13 cellular contexts compared by ENCODE assay signal in genomic region chr14:23360496-23360895, GRCh38. TPM values are rescaled to one million over a fixed set of nuclear protein-coding genes. Genes with fewer than 3 reads are reported as not detected.
DNase-seq lines count a peak whose midpoint lies in the region; ATAC-seq, FAIRE-seq and TF ChIP-seq lines count a peak whose summit lies in the region.
"Had no signal": no experiment of that assay in that cellular context is flagged by ENCODE, and none has a peak within 500 bp of the region (broad histone marks: within the 10 kb centered on the region; RNA-seq: fewer than 3 reads in every experiment).

No MANE protein-coding gene starts in this region.

- no peak overlapping the region for H3K4me3 ChIP-seq in right atrium auricular region
- no peak overlapping the region for H3K4me3 ChIP-seq in GM12878
- H3K4me3 ChIP-seq in tibial nerve: no peak overlapping the region

- H3K36me3 ChIP-seq in right atrium auricular region (peaks cover 4% of the 10 kb centered on the region), GM12878 (ENCODE audit: control insufficient read depth in 2 of 2, insufficient read depth in 2 of 2, low read length in 1 of 2) (no peaks in the 10 kb centered on the region), tibial nerve (peaks cover 0 to 45% (median 0%) of the 10 kb centered on the region in 3 donors)

- TF ChIP-seq EP300 in GM12878 (IDR thresholded peaks at IDR 0.05; ENCODE audit: borderline replicate concordance in 1 of 2, control insufficient read depth in 1 of 2, low read depth in 2 of 2, low read length in 2 of 2): no peak
- TF ChIP-seq EP300 in tibial nerve (IDR thresholded peaks at IDR 0.05): no peak

- TF ChIP-seq POLR2A in GM12878 (IDR thresholded peaks at IDR 0.05; ENCODE audit: low read depth, low read length) (no peak), tibial nerve (IDR thresholded peaks at IDR 0.05) (no peak)

- peaks cover 0 to 33% of the 10 kb centered on the region in 2 donors for H3K4me1 ChIP-seq in right atrium auricular region
- no peaks in the 10 kb centered on the region for H3K4me1 ChIP-seq in GM12878 (ENCODE audit: control insufficient read depth, insufficient read depth, low read length)
- peaks cover 0 to 73% (median 34%) of the 10 kb centered on the region in 4 donors for H3K4me1 ChIP-seq in tibial nerve

- in situ Hi-C loops in GM12878 (cut with MboI): no loop called here

- no peaks in the 10 kb centered on the region for H3K79me2 ChIP-seq in GM12878 (ENCODE audit: control insufficient read depth, insufficient read depth, low read length)

- TF ChIP-seq CTCF in right atrium auricular region (IDR thresholded peaks at IDR 0.05): peak in 1 of 2 donors; percentile 39
- no peak for TF ChIP-seq CTCF in GM12878 (IDR thresholded peaks at IDR 0.05 in 2 of 3, conservative IDR thresholded peaks at IDR 0.05 in 1 of 3; ENCODE audit: control insufficient read depth in 2 of 3, extremely low read depth in 1 of 3, insufficient read depth in 1 of 3, low read depth in 3 of 3, low read length in 3 of 3)
- TF ChIP-seq CTCF in tibial nerve (IDR thresholded peaks at IDR 0.05): peak in 4 of 5 experiments; percentile 34 to 39 (median 35)

- no peaks in the 10 kb centered on the region for H3K27me3 ChIP-seq in right atrium auricular region
- H3K27me3 ChIP-seq in GM12878 (replicated peaks in 1 of 2; ENCODE audit: control insufficient read depth in 2 of 2, insufficient read depth in 2 of 2, low read length in 1 of 2): peaks cover 0 to 7% of the 10 kb centered on the region in 2 experiments; a peak in 3 of 4 replicates
- no peaks in the 10 kb centered on the region for H3K27me3 ChIP-seq in tibial nerve

- DNase-seq in Right ventricle myocardium inferior (ENCODE audit: missing footprints) (peak; percentile 62), right atrium auricular region (ENCODE audit: low spot score) (no peak), GM12878 (ENCODE audit: low read depth, low spot score) (no peak), islet precursor cell (peak; percentile 56), tibial nerve (ENCODE audit: low spot score in 2 of 2) (no peak), amniotic stem cell (lab: John Stamatoyannopoulos, UW) (no peak), NCI-H2029 treated with DMSO at 0.1 percent for 48 hours (lab: John Stamatoyannopoulos, UW) (no peak)
- DNase-seq in activated CD4-positive, CD25-positive, alpha-beta regulatory T cell (lab: John Stamatoyannopoulos, UW): no peak
- DNase-seq: AML-193, NCI-H1436 had no signal

- BruUV-seq in GM12878 (replicated peaks; lab: Mats Ljungman, UMichigan): no TSS peak

- H2AFZ ChIP-seq in GM12878 (ENCODE audit: control insufficient read depth, low read depth, low read length): no peak overlapping the region

- POLR2A ChIA-PET in GM12878 (lab: Charles Lee): no interaction called here

- TF ChIP-seq RAD21 in GM12878 (IDR thresholded peaks at IDR 0.05; ENCODE audit: insufficient read depth, low read depth, low read length): no peak

- intact Hi-C loops in Right ventricle myocardium inferior (cut with DNase I) (no loop called here), GM12878 (cut with micrococcal nuclease; ENCODE audit: unreplicated experiment) (no loop called here)

- ATAC-seq in Right ventricle myocardium inferior (no peak), GM12878 (peak; percentile 31; the same call in 2 of the 3 replicates)

- no peak for FAIRE-seq in GM12878 (lab: Jason Lieb, UNC)

- no peaks in the 10 kb centered on the region for H4K20me1 ChIP-seq in GM12878 (ENCODE audit: control insufficient read depth, insufficient read depth)

- H3K9ac ChIP-seq in GM12878 (ENCODE audit: control insufficient read depth, insufficient read depth, low read length): no peak overlapping the region

- CTCF ChIA-PET in GM12878 (lab: Yijun Ruan, JAX): interaction anchor here (0.6 to 1.4 kb wide), 7 partner anchors 18 to 240 kb away, joined by 3 to 5 read pairs (median 4); no protein-coding TSS in a partner anchor

- SMC1A ChIA-PET in GM12878 (lab: Charles Lee; ENCODE audit: uncharacterized antibody, unreplicated experiment): interaction anchor here (1.1 kb wide), 2 partner anchors 33 to 54 kb away, joined by 3 read pairs; no protein-coding TSS in a partner anchor

- H3K27ac ChIP-seq in right atrium auricular region: peak overlapping the region in 1 of 2 donors; percentile 36
- H3K27ac ChIP-seq in GM12878 (ENCODE audit: control insufficient read depth, insufficient read depth): no peak overlapping the region
- H3K27ac ChIP-seq in tibial nerve: peak overlapping the region; percentile 54 to 98 (median 76)

- no peak overlapping the region for H3K4me2 ChIP-seq in GM12878 (ENCODE audit: control insufficient read depth, insufficient read depth)

- WGBS in GM12878 (ENCODE audit: insufficient coverage, insufficient replicate concordance, low lambda C conversion rate, missing lambda C conversion rate): 29% methylated on average over 11 of the region's 11 CpGs
- 38 to 43% methylated on average over 7 to 8 of the region's 11 CpGs for WGBS in tibial nerve, 2 donors

- RAD21 ChIA-PET in GM12878 (lab: Charles Lee; ENCODE audit: unreplicated experiment): interaction anchor here (1.4 kb wide), 1 partner anchor 240 kb away, joined by 4 read pairs; no protein-coding TSS in a partner anchor

- H3K9me3 ChIP-seq in right atrium auricular region: no peaks in the 10 kb centered on the region
- no peaks in the 10 kb centered on the region for H3K9me3 ChIP-seq in GM12878 (replicated peaks; ENCODE audit: control insufficient read depth, insufficient read depth, low read length)
- no peaks in the 10 kb centered on the region for H3K9me3 ChIP-seq in tibial nerve

RNA-seq across cellular contexts. Expression of gene EFS, which starts 4.5 kb away (rescaled TPM):
- total RNA-seq in Right ventricle myocardium inferior (4.0 TPM), right atrium auricular region (1 to 10 TPM; 4.1 to 6.3 TPM), GM12878 (2014; rRNA removed) (not detected in 2 replicates), GM12878 (2014; rRNA removed; fragmentation: Illumina TruSeq; extraction: Trizol) (not detected in 2 replicates), GM12878 (2021) (0.08 TPM in 1 of 2 replicates, not detected in the other), tibial nerve (10 to 100 TPM; 31.4 to 38.2 (median 34.2) TPM)
- total RNA-seq in GM12878 (2013; cell fraction: nucleolus; rRNA removed): not detected in 2 replicates
- not detected for polyA plus RNA-seq in GM12878 (2011; ENCODE audit: low read depth)
- polyA plus RNA-seq in GM12878 (2011; rRNA removed) (not detected in 2 replicates), GM12878 (2014; fragmentation: Illumina TruSeq; extraction: Trizol) (not detected in 2 replicates), GM12878 (2014; fragmentation: Nextera tagmentation; extraction: Ambion mirVana) (not detected), GM12878 (2014; rRNA removed) (not detected in 2 replicates), GM12878 (2016; fragmentation: Nextera tagmentation; extraction: Ambion mirVana) (not detected)
- not detected in 2 replicates for polyA plus RNA-seq in GM12878 (2011; cell fraction: cytosol; rRNA removed)
- not detected in 2 replicates for polyA plus RNA-seq in GM12878 (2011; cell fraction: nucleus; rRNA removed)
- polyA plus RNA-seq in GM12878 (2012): not detected in 2 replicates
- polyA minus RNA-seq in GM12878 (2011; rRNA and poly(A)+ RNA removed): not detected in 2 replicates
- not detected in 2 replicates for polyA minus RNA-seq in GM12878 (2011; cell fraction: cytosol; rRNA and poly(A)+ RNA removed)
- polyA minus RNA-seq in GM12878 (2011; cell fraction: nucleus; rRNA and poly(A)+ RNA removed): not detected in 2 replicates
- total RNA-seq: OCI-LY7 had no signal

RNA-seq across cellular contexts. Expression of gene SLC22A17, which starts 7.8 kb away (rescaled TPM):
- total RNA-seq in Right ventricle myocardium inferior (10.1 TPM), right atrium auricular region (10 to 100 TPM; 29.4 to 47.0 TPM), GM12878 (2014; rRNA removed) (not detected in 2 replicates), GM12878 (2014; rRNA removed; fragmentation: Illumina TruSeq; extraction: Trizol) (not detected in 2 replicates), GM12878 (2021) (0.11 TPM in 1 of 2 replicates, not detected in the other), tibial nerve (10 to 100 TPM; 55.9 to 91.0 (median 58.3) TPM)
- not detected in 2 replicates for total RNA-seq in GM12878 (2013; cell fraction: nucleolus; rRNA removed)
- not detected for polyA plus RNA-seq in GM12878 (2011; ENCODE audit: low read depth)
- polyA plus RNA-seq in GM12878 (2011; rRNA removed) (not detected in 2 replicates), GM12878 (2014; fragmentation: Illumina TruSeq; extraction: Trizol) (not detected in 2 replicates), GM12878 (2014; fragmentation: Nextera tagmentation; extraction: Ambion mirVana) (not detected), GM12878 (2014; rRNA removed) (not detected in 2 replicates), GM12878 (2016; fragmentation: Nextera tagmentation; extraction: Ambion mirVana) (not detected)
- polyA plus RNA-seq in GM12878 (2011; cell fraction: cytosol; rRNA removed): not detected in 2 replicates
- 0.10 TPM in 1 of 2 replicates, not detected in the other for polyA plus RNA-seq in GM12878 (2011; cell fraction: nucleus; rRNA removed)
- polyA plus RNA-seq in GM12878 (2012): 0.06 TPM in 1 of 2 replicates, not detected in the other
- not detected in 2 replicates for polyA minus RNA-seq in GM12878 (2011; rRNA and poly(A)+ RNA removed)
- polyA minus RNA-seq in GM12878 (2011; cell fraction: cytosol; rRNA and poly(A)+ RNA removed): not detected in 2 replicates
- polyA minus RNA-seq in GM12878 (2011; cell fraction: nucleus; rRNA and poly(A)+ RNA removed): not detected in 2 replicates
- total RNA-seq: OCI-LY7 had no signal

RNA-seq across cellular contexts. Expression of gene IL25, which starts 12.1 kb away (rescaled TPM):
- total RNA-seq in Right ventricle myocardium inferior (not detected), right atrium auricular region (not detected), GM12878 (2014; rRNA removed) (not detected in 2 replicates), GM12878 (2014; rRNA removed; fragmentation: Illumina TruSeq; extraction: Trizol) (not detected in 2 replicates), GM12878 (2021) (not detected in 2 replicates), tibial nerve (not detected)
- not detected in 2 replicates for total RNA-seq in GM12878 (2013; cell fraction: nucleolus; rRNA removed)
- not detected for polyA plus RNA-seq in GM12878 (2011; ENCODE audit: low read depth)
- polyA plus RNA-seq in GM12878 (2011; rRNA removed) (not detected in 2 replicates), GM12878 (2014; fragmentation: Illumina TruSeq; extraction: Trizol) (not detected in 2 replicates), GM12878 (2014; fragmentation: Nextera tagmentation; extraction: Ambion mirVana) (not detected), GM12878 (2014; rRNA removed) (not detected in 2 replicates), GM12878 (2016; fragmentation: Nextera tagmentation; extraction: Ambion mirVana) (not detected)
- not detected in 2 replicates for polyA plus RNA-seq in GM12878 (2011; cell fraction: cytosol; rRNA removed)
- polyA plus RNA-seq in GM12878 (2011; cell fraction: nucleus; rRNA removed): not detected in 2 replicates
- polyA plus RNA-seq in GM12878 (2012): not detected in 2 replicates
- polyA minus RNA-seq in GM12878 (2011; rRNA and poly(A)+ RNA removed): not detected in 2 replicates
- polyA minus RNA-seq in GM12878 (2011; cell fraction: cytosol; rRNA and poly(A)+ RNA removed): not detected in 2 replicates
- polyA minus RNA-seq in GM12878 (2011; cell fraction: nucleus; rRNA and poly(A)+ RNA removed): not detected in 2 replicates
- total RNA-seq: liver, OCI-LY7, renal cortical epithelial cell had no signal
- polyA plus RNA-seq: liver had no signal

RNA-seq across cellular contexts. Expression of gene CMTM5, which starts 16.4 kb away (rescaled TPM):
- total RNA-seq in Right ventricle myocardium inferior: 0.92 TPM
- total RNA-seq in right atrium auricular region: not detected
- total RNA-seq in GM12878 (2013; cell fraction: nucleolus; rRNA removed): not detected in 2 replicates
- total RNA-seq in GM12878 (2014; rRNA removed): not detected in 2 replicates
- total RNA-seq in GM12878 (2014; rRNA removed; fragmentation: Illumina TruSeq; extraction: Trizol): not detected in 2 replicates
- not detected in 2 replicates for total RNA-seq in GM12878 (2021)
- polyA plus RNA-seq in GM12878 (2011; ENCODE audit: low read depth): not detected
- polyA plus RNA-seq in GM12878 (2011; rRNA removed): not detected in 2 replicates
- not detected in 2 replicates for polyA plus RNA-seq in GM12878 (2011; cell fraction: cytosol; rRNA removed)
- not detected in 2 replicates for polyA plus RNA-seq in GM12878 (2011; cell fraction: nucleus; rRNA removed)
- not detected in 2 replicates for polyA plus RNA-seq in GM12878 (2012)
- not detected in 2 replicates for polyA plus RNA-seq in GM12878 (2014; fragmentation: Illumina TruSeq; extraction: Trizol)
- not detected for polyA plus RNA-seq in GM12878 (2014; fragmentation: Nextera tagmentation; extraction: Ambion mirVana)
- not detected in 2 replicates for polyA plus RNA-seq in GM12878 (2014; rRNA removed)
- polyA plus RNA-seq in GM12878 (2016; fragmentation: Nextera tagmentation; extraction: Ambion mirVana): not detected
- polyA minus RNA-seq in GM12878 (2011; rRNA and poly(A)+ RNA removed): not detected in 2 replicates
- polyA minus RNA-seq in GM12878 (2011; cell fraction: cytosol; rRNA and poly(A)+ RNA removed): not detected in 2 replicates
- polyA minus RNA-seq in GM12878 (2011; cell fraction: nucleus; rRNA and poly(A)+ RNA removed): not detected in 2 replicates
- 10 to 100 TPM; 10.8 to 31.5 (median 18.3) TPM for total RNA-seq in tibial nerve
- total RNA-seq: OCI-LY7, renal cortical epithelial cell had no signal

RNA-seq across cellular contexts. Expression of gene PABPN1, which starts 39.2 kb away (rescaled TPM):
- 73.7 TPM for total RNA-seq in Right ventricle myocardium inferior
- total RNA-seq in right atrium auricular region: 10 to 100 TPM; 26.0 to 36.1 TPM
- 79.0 and 80.6 TPM in 2 replicates for total RNA-seq in GM12878 (2013; cell fraction: nucleolus; rRNA removed)
- total RNA-seq in GM12878 (2014; rRNA removed): 83.4 and 90.6 TPM in 2 replicates
- 106 TPM in 2 replicates for total RNA-seq in GM12878 (2014; rRNA removed; fragmentation: Illumina TruSeq; extraction: Trizol)
- 189 and 206 TPM in 2 replicates for total RNA-seq in GM12878 (2021)
- 67.7 TPM for polyA plus RNA-seq in GM12878 (2011; ENCODE audit: low read depth)
- polyA plus RNA-seq in GM12878 (2011; rRNA removed): 222 and 248 TPM in 2 replicates
- 198 and 220 TPM in 2 replicates for polyA plus RNA-seq in GM12878 (2011; cell fraction: cytosol; rRNA removed)
- 548 and 640 TPM in 2 replicates for polyA plus RNA-seq in GM12878 (2011; cell fraction: nucleus; rRNA removed)
- 119 and 126 TPM in 2 replicates for polyA plus RNA-seq in GM12878 (2012)
- polyA plus RNA-seq in GM12878 (2014; fragmentation: Illumina TruSeq; extraction: Trizol): 206 and 231 TPM in 2 replicates
- polyA plus RNA-seq in GM12878 (2014; fragmentation: Nextera tagmentation; extraction: Ambion mirVana): 10 to 100 TPM; 31.3 to 35.6 TPM
- 149 and 158 TPM in 2 replicates for polyA plus RNA-seq in GM12878 (2014; rRNA removed)
- 10 to 100 TPM; 76.8 to 99.4 TPM for polyA plus RNA-seq in GM12878 (2016; fragmentation: Nextera tagmentation; extraction: Ambion mirVana)
- 90.9 and 114 TPM in 2 replicates for polyA minus RNA-seq in GM12878 (2011; rRNA and poly(A)+ RNA removed)
- polyA minus RNA-seq in GM12878 (2011; cell fraction: cytosol; rRNA and poly(A)+ RNA removed): 21.9 and 31.3 TPM in 2 replicates
- polyA minus RNA-seq in GM12878 (2011; cell fraction: nucleus; rRNA and poly(A)+ RNA removed): 40.1 and 63.0 TPM in 2 replicates
- total RNA-seq in tibial nerve: 10 to 100 TPM; 52.1 to 80.8 (median 64.5) TPM

Comparison
In these comparisons a context has a peak if more than half of its experiments do, and no peak if none do; other contexts are left out.
1. DNase-seq: peak in Right ventricle myocardium inferior (single experiment) and islet precursor cell (single experiment); none in right atrium auricular region (single experiment), GM12878 (single experiment), tibial nerve (0 of 2), activated CD4-positive, CD25-positive, alpha-beta regulatory T cell (0 of 4), amniotic stem cell (single experiment) and NCI-H2029 treated with DMSO at 0.1 percent for 48 hours (single experiment).
2. CTCF ChIP-seq: peak in tibial nerve (4 of 5); none in GM12878 (0 of 3).
3. RNA of gene SLC22A17, which starts 7.8 kb away (total RNA-seq): 55.9 to 91.0 TPM in tibial nerve, 29.4 to 47.0 TPM in right atrium auricular region and 10.1 TPM in Right ventricle myocardium inferior (single experiment); 0.11 TPM in GM12878; every median in the first group is over 10 times any median in the second.